Comparison of ENCODE assay signal across 16 cellular contexts in the genomic region with DNA sequence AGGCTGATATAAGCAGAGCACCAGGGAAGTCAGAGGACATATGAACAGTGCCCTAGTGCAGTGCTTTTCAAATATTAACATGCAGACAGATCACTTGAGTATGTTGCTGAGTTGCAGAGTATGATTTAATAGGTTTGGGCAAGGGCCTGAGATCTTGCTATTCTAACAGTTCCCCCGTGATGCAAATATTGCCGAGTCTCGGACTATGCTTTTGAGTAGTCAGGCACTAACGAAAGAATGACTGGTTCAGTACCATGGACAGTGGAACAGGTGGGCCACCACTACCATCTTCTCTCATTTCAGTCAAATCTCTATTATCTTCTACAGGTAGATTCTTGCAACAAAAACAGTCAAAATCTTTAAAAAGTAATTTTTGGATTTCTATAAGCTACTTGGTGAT. TPM values are rescaled to one million over a fixed set of nuclear protein-coding genes. Genes with fewer than 3 reads are reported as not detected.
DNase-seq lines count a peak whose midpoint lies in the region; ATAC-seq and TF ChIP-seq lines count a peak whose summit lies in the region.
"Had no signal": no experiment of that assay in that cellular context is flagged by ENCODE, and none has a peak within 500 bp of the region (broad histone marks: within the 10 kb centered on the region; RNA-seq: fewer than 3 reads in every experiment).

No MANE protein-coding gene starts in this region.

- H3K27me3 Mint-ChIP-seq in activated CD4-positive, alpha-beta T cell treated with anti-CD3 and anti-CD28 coated beads, Interleukin-2, amount 10 ng/mL, durations not matched to agents 24 days and 14 days: peaks cover 34% of the 10 kb centered on the region
- peaks cover 12% of the 10 kb centered on the region for H3K27me3 Mint-ChIP-seq in neural progenitor cell (ENCODE audit: insufficient read depth, low read depth)

- peaks cover 16% of the 10 kb centered on the region for H3K27me3 ChIP-seq in neural progenitor cell

- ATAC-seq in HG02678 (IDR thresholded peaks at IDR 0.05; ENCODE audit: unreplicated experiment): no peak

- CTCF ChIA-PET in RWPE1 (lab: Yijun Ruan, JAX): no interaction called here

- TF ChIP-seq CTCF in RWPE1 (conservative IDR thresholded peaks at IDR 0.05; ENCODE audit: low read depth): no peak
- no peak for TF ChIP-seq CTCF in fibroblast of pulmonary artery (IDR thresholded peaks at IDR 0.05; ENCODE audit: low read length, missing control alignments)
- TF ChIP-seq CTCF in neural progenitor cell (IDR thresholded peaks at IDR 0.05): no peak

- H3K27ac Mint-ChIP-seq in activated CD4-positive, alpha-beta T cell treated with anti-CD3 and anti-CD28 coated beads, Interleukin-2, amount 10 ng/mL, durations not matched to agents 24 days and 14 days: no peak overlapping the region
- no peak overlapping the region for H3K27ac Mint-ChIP-seq in neural progenitor cell
- H3K27ac Mint-ChIP-seq: activated B cell treated with CpG ODN at 0.5 μM for 24 hours; activated T-cell treated with anti-CD3 and anti-CD28 coated beads, Interleukin-2, amount 50 U/mL, for 24 hours; CD8-positive, alpha-beta memory T cell; memory B cell; stimulated activated naive CD8-positive, alpha-beta T cell treated with anti-CD3 and anti-CD28 coated beads, Interleukin-15, Interleukin-2, amounts not matched to agents 100 ng/mL and 50 ng/mL, for 24 hours had no signal

- no peaks in the 10 kb centered on the region for H3K36me3 Mint-ChIP-seq in activated CD4-positive, alpha-beta T cell treated with anti-CD3 and anti-CD28 coated beads, Interleukin-2, amount 10 ng/mL, durations not matched to agents 24 days and 14 days (ENCODE audit: low read depth)
- no peaks in the 10 kb centered on the region for H3K36me3 Mint-ChIP-seq in neural progenitor cell

- H3K27ac ChIP-seq in RWPE1: no peak overlapping the region
- H3K27ac ChIP-seq in neural progenitor cell: no peak overlapping the region
- H3K27ac ChIP-seq: skin epidermis had no signal

- H3K4me3 Mint-ChIP-seq in activated CD4-positive, alpha-beta T cell treated with anti-CD3 and anti-CD28 coated beads, Interleukin-2, amount 10 ng/mL, durations not matched to agents 24 days and 14 days: no peak overlapping the region
- no peak overlapping the region for H3K4me3 Mint-ChIP-seq in neural progenitor cell
- H3K4me3 Mint-ChIP-seq: activated B cell treated with CpG ODN at 0.5 μM for 24 hours; activated T-cell treated with anti-CD3 and anti-CD28 coated beads, Interleukin-2, amount 50 U/mL, for 24 hours; CD8-positive, alpha-beta memory T cell; memory B cell; stimulated activated naive CD8-positive, alpha-beta T cell treated with anti-CD3 and anti-CD28 coated beads, Interleukin-15, Interleukin-2, amounts not matched to agents 100 ng/mL and 50 ng/mL, for 24 hours had no signal

- no peak overlapping the region for H3K9ac ChIP-seq in neural progenitor cell

- no peaks in the 10 kb centered on the region for H4K20me1 ChIP-seq in neural progenitor cell (ENCODE audit: low read depth)

- H2AFZ ChIP-seq in neural progenitor cell (replicated peaks): no peak overlapping the region

- H3K4me1 ChIP-seq in neural progenitor cell: no peaks in the 10 kb centered on the region

- intact Hi-C loops in activated CD4-positive, alpha-beta T cell treated with anti-CD3 and anti-CD28 coated beads, Interleukin-2, amount 10 ng/mL, durations not matched to agents 24 days and 14 days (cut with micrococcal nuclease): no loop called here

- H3K4me1 Mint-ChIP-seq in activated CD4-positive, alpha-beta T cell treated with anti-CD3 and anti-CD28 coated beads, Interleukin-2, amount 10 ng/mL, durations not matched to agents 24 days and 14 days: peaks cover 13% of the 10 kb centered on the region
- peaks cover 10% of the 10 kb centered on the region for H3K4me1 Mint-ChIP-seq in neural progenitor cell

- H3K9me3 ChIP-seq in neural progenitor cell (ENCODE audit: low read depth): no peaks in the 10 kb centered on the region

- no peaks in the 10 kb centered on the region for H3K36me3 ChIP-seq in neural progenitor cell

- peaks cover 16% of the 10 kb centered on the region for H3K9me3 Mint-ChIP-seq in activated CD4-positive, alpha-beta T cell treated with anti-CD3 and anti-CD28 coated beads, Interleukin-2, amount 10 ng/mL, durations not matched to agents 24 days and 14 days
- no peaks in the 10 kb centered on the region for H3K9me3 Mint-ChIP-seq in neural progenitor cell

- no peak overlapping the region for H3K4me2 ChIP-seq in neural progenitor cell

- POLR2A ChIA-PET in RWPE1 (lab: Yijun Ruan, JAX; ENCODE audit: low non-redundant PET): no interaction called here

- peak; percentile 72 for DNase-seq in activated CD4-positive, alpha-beta T cell treated with anti-CD3 and anti-CD28 coated beads, Interleukin-2, amount 10 ng/mL, durations not matched to agents 24 days and 14 days
- DNase-seq in activated CD4-positive, alpha-beta T cell treated with anti-CD3 and anti-CD28 coated beads, Interleukin-2, amount 50 U/mL, for 1 hour: no peak
- peak; percentile 13 for DNase-seq in RWPE1 (ENCODE audit: low spot score)
- DNase-seq in fibroblast of pulmonary artery (ENCODE audit: low read depth): peak; percentile 10
- DNase-seq in neural progenitor cell (ENCODE audit: low spot score): peak; percentile 63
- DNase-seq in cortex of kidney (lab: John Stamatoyannopoulos, UW): no peak
- DNase-seq in NCI-H510A treated with DMSO at 0.1 percent for 48 hours (lab: John Stamatoyannopoulos, UW): no peak
- DNase-seq: activated B cell treated with CpG ODN at 0.5 μM for 24 hours; activated T-cell treated with anti-CD3 and anti-CD28 coated beads, Interleukin-2, amount 50 U/mL, for 24 hours; NCI-H1048 had no signal

- no peak overlapping the region for H3K4me3 ChIP-seq in fibroblast of pulmonary artery (replicated peaks; ENCODE audit: low read depth, low read length)
- H3K4me3 ChIP-seq in neural progenitor cell: no peak overlapping the region
- H3K4me3 ChIP-seq: skin epidermis had no signal

- H3F3A ChIP-seq in neural progenitor cell (ENCODE audit: low read depth): peaks cover 3% of the 10 kb centered on the region

- peaks cover under 1% of the 10 kb centered on the region for H3K79me2 ChIP-seq in neural progenitor cell (ENCODE audit: low read depth)

RNA-seq across cellular contexts. Expression of a gene that starts 3.7 kb away (rescaled TPM):
- total RNA-seq in activated CD4-positive, alpha-beta T cell treated with anti-CD3 and anti-CD28 coated beads, Interleukin-2, amount 10 ng/mL, durations not matched to agents 24 days and 14 days: 1.3 and 1.6 TPM in 2 replicates
- 11.1 and 12.8 TPM in 2 replicates for total RNA-seq in neural progenitor cell (ENCODE audit: low replicate concordance)
- total RNA-seq: G401 had no signal

Comparison
In these comparisons a context has a peak if more than half of its experiments do, and no peak if none do; other contexts are left out.
1. DNase-seq: peak in activated CD4-positive, alpha-beta T cell treated with anti-CD3 and anti-CD28 coated beads, Interleukin-2, amount 10 ng/mL, durations not matched to agents 24 days and 14 days (single experiment), RWPE1 (single experiment), fibroblast of pulmonary artery (single experiment) and neural progenitor cell (single experiment); none in activated CD4-positive, alpha-beta T cell treated with anti-CD3 and anti-CD28 coated beads, Interleukin-2, amount 50 U/mL, for 1 hour (single experiment), cortex of kidney (single experiment) and NCI-H510A treated with DMSO at 0.1 percent for 48 hours (single experiment).